Comparison of ENCODE assay signal across 19 cellular contexts in genomic region chr6:36955671-36956070, GRCh38. TPM values are rescaled to one million over a fixed set of nuclear protein-coding genes. Genes with fewer than 3 reads are reported as not detected.
A peak's percentile ranks its signal among the peaks of the same experiment; 100 is the strongest.
DNase-seq lines count a peak whose midpoint lies in the region; ATAC-seq, FAIRE-seq and TF ChIP-seq lines count a peak whose summit lies in the region.
"Had no signal": no experiment of that assay in that cellular context is flagged by ENCODE, and none has a peak within 500 bp of the region (broad histone marks: within the 10 kb centered on the region; RNA-seq: fewer than 3 reads in every experiment).

No MANE protein-coding gene starts in this region.

- H3K4me3 ChIP-seq in OCI-LY7 (ENCODE audit: low read depth, low read length, poor library complexity, severe bottlenecking) (no peak overlapping the region), endothelial cell of umbilical vein (replicated peaks in 1 of 3; ENCODE audit: insufficient read depth in 1 of 3, low read depth in 1 of 3, low read length in 3 of 3) (no peak overlapping the region), smooth muscle cell (no peak overlapping the region)

- H3K4me2 ChIP-seq in OCI-LY7 (ENCODE audit: low read length): peak overlapping the region; percentile 45
- H3K4me2 ChIP-seq in endothelial cell of umbilical vein (ENCODE audit: insufficient read depth, low read length): no peak overlapping the region
- no peak overlapping the region for H3K4me2 ChIP-seq in smooth muscle cell

- H3K9me1 ChIP-seq in endothelial cell of umbilical vein (replicated peaks; ENCODE audit: control insufficient read depth, extremely low read depth, insufficient read depth, low read length): no peaks in the 10 kb centered on the region

- no peaks in the 10 kb centered on the region for H3F3A ChIP-seq in smooth muscle cell (ENCODE audit: low read depth)

- H3K9ac ChIP-seq in endothelial cell of umbilical vein (replicated peaks; ENCODE audit: extremely low read depth, insufficient read depth, low read length) (no peak overlapping the region), smooth muscle cell (ENCODE audit: low read depth) (no peak overlapping the region)

- intact Hi-C loops in activated naive CD4-positive, alpha-beta T cell treated with anti-CD3 and anti-CD28 coated beads for 36 hours (cut with micrococcal nuclease): no loop called here
- intact Hi-C loops in OCI-LY7 (cut with micrococcal nuclease; ENCODE audit: unreplicated experiment) (no loop called here), endothelial cell of umbilical vein (cut with micrococcal nuclease) (no loop called here)

- no peak for TF ChIP-seq POLR2A in endothelial cell of umbilical vein (IDR thresholded peaks at IDR 0.05; ENCODE audit: low read depth, low read length)

- H3K27ac ChIP-seq in OCI-LY7 (ENCODE audit: low read depth, low read length, poor library complexity, severe bottlenecking): no peak overlapping the region
- H3K27ac ChIP-seq in endothelial cell of umbilical vein (ENCODE audit: insufficient read depth, low read depth, low read length): no peak overlapping the region
- H3K27ac ChIP-seq in smooth muscle cell (ENCODE audit: low read depth): no peak overlapping the region
- H3K27ac ChIP-seq: HL-60 had no signal

- H3K36me3 ChIP-seq in OCI-LY7 (ENCODE audit: insufficient read depth, low read length) (no peaks in the 10 kb centered on the region), endothelial cell of umbilical vein (ENCODE audit: control insufficient read depth in 2 of 2, extremely low read depth in 1 of 2, insufficient read depth in 2 of 2, low read length in 2 of 2) (no peaks in the 10 kb centered on the region), smooth muscle cell (ENCODE audit: low read depth) (no peaks in the 10 kb centered on the region)

- H4K20me1 ChIP-seq in OCI-LY7 (ENCODE audit: insufficient read depth, low read length): no peaks in the 10 kb centered on the region
- no peaks in the 10 kb centered on the region for H4K20me1 ChIP-seq in endothelial cell of umbilical vein (replicated peaks; ENCODE audit: control insufficient read depth, extremely low read depth, insufficient read depth, low read length)
- no peaks in the 10 kb centered on the region for H4K20me1 ChIP-seq in smooth muscle cell (ENCODE audit: low read depth)

- H3K4me3 Mint-ChIP-seq in activated naive CD4-positive, alpha-beta T cell treated with anti-CD3 and anti-CD28 coated beads, Interleukin-2, amount 50 U/mL, for 24 hours: peak overlapping the region; percentile 12
- H3K4me3 Mint-ChIP-seq in activated naive CD4-positive, alpha-beta T cell treated with anti-CD3 and anti-CD28 coated beads for 36 hours: no peak overlapping the region
- H3K4me3 Mint-ChIP-seq: brain had no signal

- H3K27ac Mint-ChIP-seq in activated naive CD4-positive, alpha-beta T cell treated with anti-CD3 and anti-CD28 coated beads, Interleukin-2, amount 50 U/mL, for 24 hours: peak overlapping the region; percentile 14
- H3K27ac Mint-ChIP-seq in activated naive CD4-positive, alpha-beta T cell treated with anti-CD3 and anti-CD28 coated beads for 36 hours: no peak overlapping the region
- H3K27ac Mint-ChIP-seq: brain had no signal

- 63% methylated on average over 2 of the region's 2 CpGs for WGBS in smooth muscle cell (ENCODE audit: low lambda C conversion rate)

- H2AFZ ChIP-seq in OCI-LY7 (ENCODE audit: low read length) (peak overlapping the region; percentile 56), endothelial cell of umbilical vein (ENCODE audit: low read depth, low read length) (peak overlapping the region; percentile 9), smooth muscle cell (ENCODE audit: low read depth) (peak overlapping the region; percentile 9)

- no peak for ATAC-seq in HG02885 (IDR thresholded peaks at IDR 0.05; ENCODE audit: poor library complexity, unreplicated experiment)
- ATAC-seq in HG02870 (IDR thresholded peaks at IDR 0.05; ENCODE audit: unreplicated experiment): no peak

- H3K36me3 Mint-ChIP-seq in activated naive CD4-positive, alpha-beta T cell treated with anti-CD3 and anti-CD28 coated beads, Interleukin-2, amount 50 U/mL, for 24 hours: no peaks in the 10 kb centered on the region
- no peaks in the 10 kb centered on the region for H3K36me3 Mint-ChIP-seq in activated naive CD4-positive, alpha-beta T cell treated with anti-CD3 and anti-CD28 coated beads for 36 hours (ENCODE audit: low read depth)
- H3K36me3 Mint-ChIP-seq: brain had no signal

- H3K9me3 ChIP-seq in OCI-LY7 (ENCODE audit: low read length) (no peaks in the 10 kb centered on the region), endothelial cell of umbilical vein (replicated peaks; ENCODE audit: control insufficient read depth, insufficient read depth, low read length) (no peaks in the 10 kb centered on the region), smooth muscle cell (replicated peaks; ENCODE audit: low read depth) (no peaks in the 10 kb centered on the region)

- no peak for TF ChIP-seq CTCF in OCI-LY7 (conservative IDR thresholded peaks at IDR 0.05; ENCODE audit: low read length)
- TF ChIP-seq CTCF in endothelial cell of umbilical vein (IDR thresholded peaks at IDR 0.05; ENCODE audit: extremely low read depth in 1 of 2, insufficient read depth in 1 of 2, low read depth in 1 of 2, low read length in 2 of 2): no peak
- TF ChIP-seq CTCF in smooth muscle cell (IDR thresholded peaks at IDR 0.05; ENCODE audit: borderline replicate concordance, insufficient read depth, poor library complexity, severe bottlenecking): no peak

- FAIRE-seq in endothelial cell of umbilical vein (lab: Jason Lieb, UNC): no peak

- no peaks in the 10 kb centered on the region for H3K9me2 ChIP-seq in OCI-LY7 (ENCODE audit: insufficient read depth, low read length)

- CTCF ChIA-PET in activated naive CD4-positive, alpha-beta T cell treated with anti-CD3 and anti-CD28 coated beads for 36 hours (lab: Charles Lee): no interaction called here
- CTCF ChIA-PET in OCI-LY7 (lab: Charles Lee; ENCODE audit: unreplicated experiment) (interaction anchor here (0.7 kb wide), 1 partner anchor 22 kb away, joined by 6 read pairs; no protein-coding TSS in a partner anchor), endothelial cell of umbilical vein (lab: Charles Lee) (interaction anchor here (1.0 to 3.2 kb wide), 3 partner anchors 11 to 62 kb away, joined by 5 to 15 read pairs (median 12); no protein-coding TSS in a partner anchor)

- H3K79me2 ChIP-seq in OCI-LY7 (ENCODE audit: insufficient read depth, low read depth, low read length) (no peaks in the 10 kb centered on the region), endothelial cell of umbilical vein (ENCODE audit: control insufficient read depth, insufficient read depth, low read length) (no peaks in the 10 kb centered on the region), smooth muscle cell (ENCODE audit: low read depth) (no peaks in the 10 kb centered on the region)

- BruUV-seq in OCI-LY7 (replicated peaks; lab: Mats Ljungman, UMichigan) (no TSS peak), endothelial cell of umbilical vein (replicated peaks; lab: Mats Ljungman, UMichigan) (no TSS peak)

- H3K9me3 Mint-ChIP-seq in activated naive CD4-positive, alpha-beta T cell treated with anti-CD3 and anti-CD28 coated beads, Interleukin-2, amount 50 U/mL, for 24 hours: no peaks in the 10 kb centered on the region
- no peaks in the 10 kb centered on the region for H3K9me3 Mint-ChIP-seq in activated naive CD4-positive, alpha-beta T cell treated with anti-CD3 and anti-CD28 coated beads for 36 hours
- H3K9me3 Mint-ChIP-seq: brain had no signal

- H3K4me1 ChIP-seq in OCI-LY7 (ENCODE audit: insufficient read depth, low read length, poor library complexity, severe bottlenecking): peaks cover 20% of the 10 kb centered on the region
- peaks cover under 1% of the 10 kb centered on the region for H3K4me1 ChIP-seq in endothelial cell of umbilical vein (ENCODE audit: control insufficient read depth, extremely low read depth, insufficient read depth, low read length)
- no peaks in the 10 kb centered on the region for H3K4me1 ChIP-seq in smooth muscle cell (ENCODE audit: low read depth)

- no peaks in the 10 kb centered on the region for H3K27me3 Mint-ChIP-seq in activated naive CD4-positive, alpha-beta T cell treated with anti-CD3 and anti-CD28 coated beads, Interleukin-2, amount 50 U/mL, for 24 hours
- no peaks in the 10 kb centered on the region for H3K27me3 Mint-ChIP-seq in activated naive CD4-positive, alpha-beta T cell treated with anti-CD3 and anti-CD28 coated beads for 36 hours (ENCODE audit: low read depth)

- POLR2A ChIA-PET in OCI-LY7 (lab: Charles Lee): interaction anchor here (0.7 to 1.8 kb wide), 3 partner anchors 30 to 66 kb away, joined by 3 to 5 read pairs (median 4); partner anchors contain the start of genes FGD2 and MTCH1
- POLR2A ChIA-PET in endothelial cell of umbilical vein (lab: Charles Lee): no interaction called here

- dilution Hi-C loops in endothelial cell of umbilical vein (cut with MboI; ENCODE audit: extremely low pct_ligation_motif_present, low sequenced_read_pairs): no loop called here

- peaks cover 36% of the 10 kb centered on the region for H3K4me1 Mint-ChIP-seq in activated naive CD4-positive, alpha-beta T cell treated with anti-CD3 and anti-CD28 coated beads, Interleukin-2, amount 50 U/mL, for 24 hours
- peaks cover 26% of the 10 kb centered on the region for H3K4me1 Mint-ChIP-seq in activated naive CD4-positive, alpha-beta T cell treated with anti-CD3 and anti-CD28 coated beads for 36 hours (ENCODE audit: low read depth)

- DNase-seq in activated naive CD4-positive, alpha-beta T cell treated with anti-CD3 and anti-CD28 coated beads for 36 hours: no peak
- DNase-seq in OCI-LY7 (ENCODE audit: low spot score) (peak; percentile 41), endothelial cell of umbilical vein (ENCODE audit: low read depth, low spot score) (no peak), smooth muscle cell (lab: John Stamatoyannopoulos, UW; ENCODE audit: unreplicated experiment) (no peak), NCI-H1048 (lab: John Stamatoyannopoulos, UW) (no peak)
- DNase-seq: activated effector memory CD4-positive, alpha-beta T cell treated with Interleukin-2 at 50 U/mL for 16 hours; KG1; NCI-H1436; NCI-H510A; stimulated activated CD8-positive, alpha-beta memory T cell treated with anti-CD3 and anti-CD28 coated beads, Interleukin-4, amount 100 ng/mL, for 48 hours; T-helper 1 cell; trophoblast cell had no signal

- no peaks in the 10 kb centered on the region for H3K27me3 ChIP-seq in endothelial cell of umbilical vein (ENCODE audit: control insufficient read depth in 2 of 2, insufficient read depth in 2 of 2, low read length in 2 of 2)
- H3K27me3 ChIP-seq in smooth muscle cell (ENCODE audit: low read depth): no peaks in the 10 kb centered on the region

RNA-seq across cellular contexts. Expression of gene PI16, which starts 1.1 kb away (rescaled TPM):
- total RNA-seq in activated naive CD4-positive, alpha-beta T cell treated with anti-CD3 and anti-CD28 coated beads for 36 hours: under 1 TPM; 0.24 to 0.27 TPM
- not detected in 2 replicates for total RNA-seq in OCI-LY7 (2014; rRNA removed; shearing (Covaris generic))
- 0.30 TPM in 1 of 2 replicates, not detected in the other for total RNA-seq in OCI-LY7 (2022)
- total RNA-seq in endothelial cell of umbilical vein: not detected in 2 replicates
- 0.14 and 0.41 TPM in 2 replicates for polyA plus RNA-seq in endothelial cell of umbilical vein
- 0.08 and 0.14 TPM in 2 replicates for polyA plus RNA-seq in endothelial cell of umbilical vein (2011; cell fraction: cytosol; rRNA removed)
- polyA plus RNA-seq in endothelial cell of umbilical vein (2011; cell fraction: nucleus; rRNA removed): 0.25 and 0.28 TPM in 2 replicates
- 0.40 and 0.82 TPM in 2 replicates for polyA plus RNA-seq in endothelial cell of umbilical vein (2012)
- polyA minus RNA-seq in endothelial cell of umbilical vein: 0.29 and 0.42 TPM in 2 replicates
- polyA minus RNA-seq in endothelial cell of umbilical vein (2011; cell fraction: cytosol; rRNA and poly(A)+ RNA removed): not detected
- not detected in 2 replicates for polyA minus RNA-seq in endothelial cell of umbilical vein (2011; cell fraction: nucleus; rRNA and poly(A)+ RNA removed)
- total RNA-seq in smooth muscle cell: 1.2 and 4.1 TPM in 2 replicates
- polyA plus RNA-seq in smooth muscle cell: 7.2 and 9.6 TPM in 2 replicates
- polyA plus RNA-seq: neural cell had no signal

RNA-seq across cellular contexts. Expression of gene MTCH1, which starts 30.3 kb away (rescaled TPM):
- 100 to 1,000 TPM in 1 of 2 experiments, 10 to 100 TPM in 1; 97.4 to 101 TPM for total RNA-seq in activated naive CD4-positive, alpha-beta T cell treated with anti-CD3 and anti-CD28 coated beads for 36 hours
- total RNA-seq in OCI-LY7 (2014; rRNA removed; shearing (Covaris generic)): 81.4 and 93.7 TPM in 2 replicates
- total RNA-seq in OCI-LY7 (2022) (72.5 and 79.6 TPM in 2 replicates), endothelial cell of umbilical vein (218 and 226 TPM in 2 replicates), smooth muscle cell (200 and 225 TPM in 2 replicates)
- polyA plus RNA-seq in endothelial cell of umbilical vein (206 and 228 TPM in 2 replicates), smooth muscle cell (441 and 517 TPM in 2 replicates)
- polyA plus RNA-seq in endothelial cell of umbilical vein (2011; cell fraction: cytosol; rRNA removed): 198 and 207 TPM in 2 replicates
- polyA plus RNA-seq in endothelial cell of umbilical vein (2011; cell fraction: nucleus; rRNA removed): 220 TPM in 2 replicates
- polyA plus RNA-seq in endothelial cell of umbilical vein (2012): 213 and 240 TPM in 2 replicates
- polyA minus RNA-seq in endothelial cell of umbilical vein: 178 and 180 TPM in 2 replicates
- polyA minus RNA-seq in endothelial cell of umbilical vein (2011; cell fraction: cytosol; rRNA and poly(A)+ RNA removed): 71.8 TPM
- 89.6 and 94.9 TPM in 2 replicates for polyA minus RNA-seq in endothelial cell of umbilical vein (2011; cell fraction: nucleus; rRNA and poly(A)+ RNA removed)

RNA-seq across cellular contexts. Expression of gene FGD2, which starts 49.8 kb away (rescaled TPM):
- total RNA-seq in activated naive CD4-positive, alpha-beta T cell treated with anti-CD3 and anti-CD28 coated beads for 36 hours: under 1 TPM; 0.25 to 0.48 TPM
- 23.8 and 27.8 TPM in 2 replicates for total RNA-seq in OCI-LY7 (2014; rRNA removed; shearing (Covaris generic))
- total RNA-seq in OCI-LY7 (2022) (45.7 and 48.6 TPM in 2 replicates), endothelial cell of umbilical vein (not detected in 2 replicates), smooth muscle cell (not detected in 2 replicates)
- polyA plus RNA-seq in endothelial cell of umbilical vein (not detected in 2 replicates), smooth muscle cell (not detected in 2 replicates)
- polyA plus RNA-seq in endothelial cell of umbilical vein (2011; cell fraction: cytosol; rRNA removed): 0.03 TPM in 1 of 2 replicates, not detected in the other
- polyA plus RNA-seq in endothelial cell of umbilical vein (2011; cell fraction: nucleus; rRNA removed): not detected in 2 replicates
- not detected in 2 replicates for polyA plus RNA-seq in endothelial cell of umbilical vein (2012)
- not detected in 2 replicates for polyA minus RNA-seq in endothelial cell of umbilical vein
- not detected for polyA minus RNA-seq in endothelial cell of umbilical vein (2011; cell fraction: cytosol; rRNA and poly(A)+ RNA removed)
- polyA minus RNA-seq in endothelial cell of umbilical vein (2011; cell fraction: nucleus; rRNA and poly(A)+ RNA removed): not detected in 2 replicates
- total RNA-seq: fibroblast of villous mesenchyme had no signal
- polyA plus RNA-seq: neural cell had no signal

Comparison
In these comparisons a context has a peak if more than half of its experiments do, and no peak if none do; other contexts are left out.
1. RNA of gene FGD2, which starts 49.8 kb away (total RNA-seq): 23.8 to 48.6 TPM in OCI-LY7; 0.25 to 0.48 TPM in activated naive CD4-positive, alpha-beta T cell treated with anti-CD3 and anti-CD28 coated beads for 36 hours, not detected in endothelial cell of umbilical vein and not detected in smooth muscle cell; every median in the first group is over 10 times any median in the second.
2. Peak in every context shown above with its lines, with median percentiles within 50 percentile points of each other: H2AFZ ChIP-seq.